8 cellular contexts compared by ENCODE assay signal in the genomic region with DNA sequence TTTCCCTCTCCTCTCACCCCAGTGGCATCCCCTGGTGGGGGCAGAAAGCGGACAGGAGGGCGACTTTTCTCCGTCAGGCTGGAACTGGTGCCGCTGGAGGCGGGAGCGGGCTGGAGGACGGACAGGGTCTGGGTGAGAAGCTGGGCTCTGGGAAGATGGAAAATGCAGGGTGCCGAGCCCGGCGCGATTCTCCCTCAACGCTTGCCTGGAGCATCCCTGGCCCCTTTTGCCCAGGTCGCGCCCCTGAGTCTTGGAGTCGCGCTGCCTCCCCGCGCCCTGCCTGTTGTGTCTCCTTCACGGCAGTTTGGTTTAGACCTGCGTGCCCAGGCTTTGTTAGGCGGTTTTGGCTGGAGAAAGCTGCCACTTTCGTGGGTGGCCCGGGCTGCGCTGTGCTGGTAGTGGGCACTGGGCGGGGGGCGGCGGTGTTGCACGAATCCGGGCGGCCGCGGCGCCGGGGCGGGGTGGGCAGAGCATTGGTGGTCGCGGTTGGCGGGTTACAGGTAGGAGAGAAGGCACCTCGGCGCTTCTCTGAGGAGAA. TPM values are rescaled to one million over a fixed set of nuclear protein-coding genes. Genes with fewer than 3 reads are reported as not detected.
A peak's percentile ranks its signal among the peaks of the same experiment; 100 is the strongest.
DNase-seq lines count a peak whose midpoint lies in the region; ATAC-seq and TF ChIP-seq lines count a peak whose summit lies in the region.

No MANE protein-coding gene starts in this region.

- ATAC-seq in WTC11 = peak; percentile 7
- ATAC-seq in sciatic nerve = peak; percentile 53
- no peak for ATAC-seq in HG03460 (IDR thresholded peaks at IDR 0.05; ENCODE audit: unreplicated experiment)

- peak; percentile 18 for DNase-seq in GM20000 (ENCODE audit: low spot score)
- DNase-seq in WTC11 (ENCODE audit: low spot score) = peak; percentile 49
- peak; percentile 3 for DNase-seq in hepatic stellate cell (ENCODE audit: low spot score)
- peak; percentile 59 for DNase-seq in sciatic nerve (ENCODE audit: low spot score)
- no peak for DNase-seq in stimulated activated CD4-positive, alpha-beta T cell treated with anti-CD3 and anti-CD28 coated beads, Interleukin-4, amount 100 ng/mL, for 4 hours
- no peak for DNase-seq in NAMALWA (ENCODE audit: low spot score)
- DNase-seq in effector CD4-positive, alpha-beta T cell = no peak

- H3K27me3 Mint-ChIP-seq in WTC11 (ENCODE audit: low read depth) = peaks cover 53% of the 10 kb centered on the region

- H3K4me3 Mint-ChIP-seq in WTC11 = peak overlapping the region; percentile 99

- CTCF ChIA-PET in WTC11 (lab: Charles Lee) = interaction anchor here (0.7 kb wide), 1 partner anchor 12 kb away, joined by 4 read pairs; no protein-coding TSS in a partner anchor

- H3K36me3 Mint-ChIP-seq in WTC11 = peaks cover 2% of the 10 kb centered on the region

- peaks cover 2% of the 10 kb centered on the region for H3K9me3 Mint-ChIP-seq in WTC11

- intact Hi-C loops in sciatic nerve (cut with DNase I) = no loop called here

- POLR2A ChIA-PET in WTC11 (lab: Charles Lee) = no interaction called here

- H3K27ac Mint-ChIP-seq in WTC11 = no peak overlapping the region

- peaks cover 43% of the 10 kb centered on the region for H3K4me1 Mint-ChIP-seq in WTC11

- no peak for TF ChIP-seq CTCF in GM20000 (IDR thresholded peaks at IDR 0.05; ENCODE audit: extremely low read depth, missing control alignments)
- no peak for TF ChIP-seq CTCF in WTC11 (IDR thresholded peaks at IDR 0.05)

TF ChIP-seq in WTC11, 78 proteins besides CTCF, POLR2A, EP300 and RAD21:
- no peak for TF ChIP-seq SMAD4 (CRISPR knock-in tag; IDR thresholded peaks at IDR 0.05)
- TF ChIP-seq NR2C2 (CRISPR knock-in tag; IDR thresholded peaks at IDR 0.05) = no peak
- no peak for TF ChIP-seq USF1 (CRISPR knock-in tag; IDR thresholded peaks at IDR 0.05)
- TF ChIP-seq RORB (CRISPR knock-in tag; IDR thresholded peaks at IDR 0.05) = no peak
- no peak for TF ChIP-seq ZNF416 (CRISPR knock-in tag; IDR thresholded peaks at IDR 0.05)
- TF ChIP-seq JUN (CRISPR knock-in tag; IDR thresholded peaks at IDR 0.05) = no peak
- no peak for TF ChIP-seq ZNF512 (CRISPR knock-in tag; IDR thresholded peaks at IDR 0.05; ENCODE audit: borderline replicate concordance)
- TF ChIP-seq ZNF138 (CRISPR knock-in tag; conservative IDR thresholded peaks at IDR 0.05) = no peak
- TF ChIP-seq GRHL2 (CRISPR knock-in tag; IDR thresholded peaks at IDR 0.05; ENCODE audit: insufficient replicate concordance, severe bottlenecking) = no peak
- no peak for TF ChIP-seq PRRX2 (CRISPR knock-in tag; IDR thresholded peaks at IDR 0.05)
- TF ChIP-seq, protein P1, sequence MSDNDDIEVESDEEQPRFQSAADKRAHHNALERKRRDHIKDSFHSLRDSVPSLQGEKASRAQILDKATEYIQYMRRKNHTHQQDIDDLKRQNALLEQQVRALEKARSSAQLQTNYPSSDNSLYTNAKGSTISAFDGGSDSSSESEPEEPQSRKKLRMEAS (CRISPR knock-in tag; IDR thresholded peaks at IDR 0.05) = no peak
- TF ChIP-seq ZNF423 (CRISPR knock-in tag; IDR thresholded peaks at IDR 0.05) = no peak
- no peak for TF ChIP-seq ELF4 (CRISPR knock-in tag; IDR thresholded peaks at IDR 0.05; ENCODE audit: low read depth)
- no peak for TF ChIP-seq CDX4 (CRISPR knock-in tag; IDR thresholded peaks at IDR 0.05; ENCODE audit: borderline replicate concordance)
- TF ChIP-seq ESRRA (CRISPR knock-in tag; IDR thresholded peaks at IDR 0.05; ENCODE audit: borderline replicate concordance) = no peak
- TF ChIP-seq HMGA2 (CRISPR knock-in tag; IDR thresholded peaks at IDR 0.05) = no peak
- no peak for TF ChIP-seq GTF2I (CRISPR knock-in tag; conservative IDR thresholded peaks at IDR 0.05)
- no peak for TF ChIP-seq ZNF317 (CRISPR knock-in tag; IDR thresholded peaks at IDR 0.05; ENCODE audit: borderline replicate concordance, low read depth)

RNA-seq across cellular contexts. Expression of gene ADGRL3, which starts 2.0 kb away (rescaled TPM):
- 8.7 to 9.8 TPM (median 9.7 TPM) in 3 replicates for total RNA-seq in WTC11 (2021)
- 45.9 TPM for total RNA-seq in sciatic nerve

Comparison
In these comparisons a context has a peak if more than half of its experiments do, and no peak if none do; other contexts are left out.
1. DNase-seq: peak in GM20000 (single experiment), WTC11 (single experiment), hepatic stellate cell (single experiment) and sciatic nerve (single experiment); none in stimulated activated CD4-positive, alpha-beta T cell treated with anti-CD3 and anti-CD28 coated beads, Interleukin-4, amount 100 ng/mL, for 4 hours (0 of 2), NAMALWA (single experiment) and effector CD4-positive, alpha-beta T cell (single experiment).